In the genomic region with DNA sequence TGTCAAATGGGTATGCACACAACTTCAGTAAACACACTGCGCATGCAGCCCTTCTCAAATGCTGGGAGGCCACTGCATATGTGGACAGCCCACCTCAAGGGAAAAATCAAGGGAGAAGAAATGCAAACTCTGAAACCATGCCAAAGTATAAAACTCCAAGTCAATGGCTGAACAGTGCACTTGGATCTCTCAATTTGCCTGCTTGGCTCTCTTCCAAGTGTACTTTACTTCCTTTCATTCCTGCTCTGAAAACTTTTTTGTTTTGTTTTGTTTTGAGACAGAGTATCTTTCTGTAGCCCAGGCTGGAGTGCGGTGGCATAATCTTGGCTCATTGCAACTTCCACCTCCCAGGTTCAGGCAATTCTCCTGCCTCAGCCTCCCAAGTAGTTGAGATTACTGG, we compare ENCODE assay signal across 2 cellular contexts.
TF ChIP-seq lines count a peak whose summit lies in the region.

No MANE protein-coding gene starts in this region.

TF ChIP-seq in K562, 482 proteins besides CTCF, POLR2A, EP300 and RAD21:
- TF ChIP-seq, protein P1, sequence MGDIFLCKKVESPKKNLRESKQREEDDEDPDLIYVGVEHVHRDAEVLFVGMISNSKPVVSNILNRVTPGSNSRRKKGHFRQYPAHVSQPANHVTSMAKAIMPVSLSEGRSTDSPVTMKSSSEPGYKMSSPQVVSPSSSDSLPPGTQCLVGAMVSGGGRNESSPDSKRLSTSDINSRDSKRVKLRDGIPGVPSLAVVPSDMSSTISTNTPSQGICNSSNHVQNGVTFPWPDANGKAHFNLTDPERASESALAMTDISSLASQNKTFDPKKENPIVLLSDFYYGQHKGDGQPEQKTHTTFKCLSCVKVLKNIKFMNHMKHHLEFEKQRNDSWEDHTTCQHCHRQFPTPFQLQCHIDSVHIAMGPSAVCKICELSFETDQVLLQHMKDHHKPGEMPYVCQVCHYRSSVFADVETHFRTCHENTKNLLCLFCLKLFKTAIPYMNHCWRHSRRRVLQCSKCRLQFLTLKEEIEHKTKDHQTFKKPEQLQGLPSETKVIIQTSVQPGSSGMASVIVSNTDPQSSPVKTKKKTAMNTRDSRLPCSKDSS (IDR thresholded peaks at IDR 0.05; ENCODE audit: low read depth, partially characterized antibody), result no peak
- no peak for TF ChIP-seq ZNF695 (CRISPR knock-in tag; IDR thresholded peaks at IDR 0.05)
- peak; percentile 46; the same call in 1 of the 2 replicates for TF ChIP-seq NFIC (IDR thresholded peaks at IDR 0.05)
- TF ChIP-seq, protein P2, sequence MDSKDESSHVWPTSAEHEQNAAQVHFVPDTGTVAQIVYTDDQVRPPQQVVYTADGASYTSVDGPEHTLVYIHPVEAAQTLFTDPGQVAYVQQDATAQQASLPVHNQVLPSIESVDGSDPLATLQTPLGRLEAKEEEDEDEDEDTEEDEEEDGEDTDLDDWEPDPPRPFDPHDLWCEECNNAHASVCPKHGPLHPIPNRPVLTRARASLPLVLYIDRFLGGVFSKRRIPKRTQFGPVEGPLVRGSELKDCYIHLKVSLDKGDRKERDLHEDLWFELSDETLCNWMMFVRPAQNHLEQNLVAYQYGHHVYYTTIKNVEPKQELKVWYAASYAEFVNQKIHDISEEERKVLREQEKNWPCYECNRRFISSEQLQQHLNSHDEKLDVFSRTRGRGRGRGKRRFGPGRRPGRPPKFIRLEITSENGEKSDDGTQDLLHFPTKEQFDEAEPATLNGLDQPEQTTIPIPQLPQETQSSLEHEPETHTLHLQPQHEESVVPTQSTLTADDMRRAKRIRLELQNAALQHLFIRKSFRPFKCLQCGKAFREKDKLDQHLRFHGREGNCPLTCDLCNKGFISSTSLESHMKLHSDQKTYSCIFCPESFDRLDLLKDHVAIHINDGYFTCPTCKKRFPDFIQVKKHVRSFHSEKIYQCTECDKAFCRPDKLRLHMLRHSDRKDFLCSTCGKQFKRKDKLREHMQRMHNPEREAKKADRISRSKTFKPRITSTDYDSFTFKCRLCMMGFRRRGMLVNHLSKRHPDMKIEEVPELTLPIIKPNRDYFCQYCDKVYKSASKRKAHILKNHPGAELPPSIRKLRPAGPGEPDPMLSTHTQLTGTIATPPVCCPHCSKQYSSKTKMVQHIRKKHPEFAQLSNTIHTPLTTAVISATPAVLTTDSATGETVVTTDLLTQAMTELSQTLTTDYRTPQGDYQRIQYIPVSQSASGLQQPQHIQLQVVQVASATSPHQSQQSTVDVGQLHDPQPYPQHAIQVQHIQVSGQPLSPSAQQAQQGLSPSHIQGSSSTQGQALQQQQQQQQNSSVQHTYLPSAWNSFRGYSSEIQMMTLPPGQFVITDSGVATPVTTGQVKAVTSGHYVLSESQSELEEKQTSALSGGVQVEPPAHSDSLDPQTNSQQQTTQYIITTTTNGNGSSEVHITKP (IDR thresholded peaks at IDR 0.05; ENCODE audit: partially characterized antibody), result no peak

TF ChIP-seq in HepG2, 621 proteins besides CTCF, POLR2A, EP300 and RAD21:
- TF ChIP-seq, protein P3, sequence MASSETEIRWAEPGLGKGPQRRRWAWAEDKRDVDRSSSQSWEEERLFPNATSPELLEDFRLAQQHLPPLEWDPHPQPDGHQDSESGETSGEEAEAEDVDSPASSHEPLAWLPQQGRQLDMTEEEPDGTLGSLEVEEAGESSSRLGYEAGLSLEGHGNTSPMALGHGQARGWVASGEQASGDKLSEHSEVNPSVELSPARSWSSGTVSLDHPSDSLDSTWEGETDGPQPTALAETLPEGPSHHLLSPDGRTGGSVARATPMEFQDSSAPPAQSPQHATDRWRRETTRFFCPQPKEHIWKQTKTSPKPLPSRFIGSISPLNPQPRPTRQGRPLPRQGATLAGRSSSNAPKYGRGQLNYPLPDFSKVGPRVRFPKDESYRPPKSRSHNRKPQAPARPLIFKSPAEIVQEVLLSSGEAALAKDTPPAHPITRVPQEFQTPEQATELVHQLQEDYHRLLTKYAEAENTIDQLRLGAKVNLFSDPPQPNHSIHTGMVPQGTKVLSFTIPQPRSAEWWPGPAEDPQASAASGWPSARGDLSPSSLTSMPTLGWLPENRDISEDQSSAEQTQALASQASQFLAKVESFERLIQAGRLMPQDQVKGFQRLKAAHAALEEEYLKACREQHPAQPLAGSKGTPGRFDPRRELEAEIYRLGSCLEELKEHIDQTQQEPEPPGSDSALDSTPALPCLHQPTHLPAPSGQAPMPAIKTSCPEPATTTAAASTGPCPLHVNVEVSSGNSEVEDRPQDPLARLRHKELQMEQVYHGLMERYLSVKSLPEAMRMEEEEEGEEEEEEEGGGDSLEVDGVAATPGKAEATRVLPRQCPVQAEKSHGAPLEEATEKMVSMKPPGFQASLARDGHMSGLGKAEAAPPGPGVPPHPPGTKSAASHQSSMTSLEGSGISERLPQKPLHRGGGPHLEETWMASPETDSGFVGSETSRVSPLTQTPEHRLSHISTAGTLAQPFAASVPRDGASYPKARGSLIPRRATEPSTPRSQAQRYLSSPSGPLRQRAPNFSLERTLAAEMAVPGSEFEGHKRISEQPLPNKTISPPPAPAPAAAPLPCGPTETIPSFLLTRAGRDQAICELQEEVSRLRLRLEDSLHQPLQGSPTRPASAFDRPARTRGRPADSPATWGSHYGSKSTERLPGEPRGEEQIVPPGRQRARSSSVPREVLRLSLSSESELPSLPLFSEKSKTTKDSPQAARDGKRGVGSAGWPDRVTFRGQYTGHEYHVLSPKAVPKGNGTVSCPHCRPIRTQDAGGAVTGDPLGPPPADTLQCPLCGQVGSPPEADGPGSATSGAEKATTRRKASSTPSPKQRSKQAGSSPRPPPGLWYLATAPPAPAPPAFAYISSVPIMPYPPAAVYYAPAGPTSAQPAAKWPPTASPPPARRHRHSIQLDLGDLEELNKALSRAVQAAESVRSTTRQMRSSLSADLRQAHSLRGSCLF (CRISPR knock-in tag; IDR thresholded peaks at IDR 0.05; ENCODE audit: borderline replicate concordance), result no peak
- TF ChIP-seq HNF4A (CRISPR knock-in tag; IDR thresholded peaks at IDR 0.05) (0 out of 2 replicates have a peak, but pooled peaks have one; percentile 10), RXRB (CRISPR knock-in tag; IDR thresholded peaks at IDR 0.05; ENCODE audit: borderline replicate concordance) (no peak), ZNF629 (CRISPR knock-in tag; conservative IDR thresholded peaks at IDR 0.05) (peak; percentile 26; the same call in 1 of the 2 replicates), ZNF644 (CRISPR knock-in tag; IDR thresholded peaks at IDR 0.05; ENCODE audit: low read depth) (peak; percentile 18; the same call in 1 of the 2 replicates), ZNF563 (CRISPR knock-in tag; IDR thresholded peaks at IDR 0.05) (no peak), NONO (IDR thresholded peaks at IDR 0.05) (no peak), NONO (CRISPR knock-in tag; conservative IDR thresholded peaks at IDR 0.05) (no peak), MAZ (IDR thresholded peaks at IDR 0.05; ENCODE audit: borderline replicate concordance, low read depth, low read length) (no peak), MAZ (CRISPR knock-in tag; IDR thresholded peaks at IDR 0.05; ENCODE audit: low read depth) (no peak)
- TF ChIP-seq, protein P4, sequence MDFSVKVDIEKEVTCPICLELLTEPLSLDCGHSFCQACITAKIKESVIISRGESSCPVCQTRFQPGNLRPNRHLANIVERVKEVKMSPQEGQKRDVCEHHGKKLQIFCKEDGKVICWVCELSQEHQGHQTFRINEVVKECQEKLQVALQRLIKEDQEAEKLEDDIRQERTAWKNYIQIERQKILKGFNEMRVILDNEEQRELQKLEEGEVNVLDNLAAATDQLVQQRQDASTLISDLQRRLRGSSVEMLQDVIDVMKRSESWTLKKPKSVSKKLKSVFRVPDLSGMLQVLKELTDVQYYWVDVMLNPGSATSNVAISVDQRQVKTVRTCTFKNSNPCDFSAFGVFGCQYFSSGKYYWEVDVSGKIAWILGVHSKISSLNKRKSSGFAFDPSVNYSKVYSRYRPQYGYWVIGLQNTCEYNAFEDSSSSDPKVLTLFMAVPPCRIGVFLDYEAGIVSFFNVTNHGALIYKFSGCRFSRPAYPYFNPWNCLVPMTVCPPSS (IDR thresholded peaks at IDR 0.05), result no peak
- TF ChIP-seq, protein P5, sequence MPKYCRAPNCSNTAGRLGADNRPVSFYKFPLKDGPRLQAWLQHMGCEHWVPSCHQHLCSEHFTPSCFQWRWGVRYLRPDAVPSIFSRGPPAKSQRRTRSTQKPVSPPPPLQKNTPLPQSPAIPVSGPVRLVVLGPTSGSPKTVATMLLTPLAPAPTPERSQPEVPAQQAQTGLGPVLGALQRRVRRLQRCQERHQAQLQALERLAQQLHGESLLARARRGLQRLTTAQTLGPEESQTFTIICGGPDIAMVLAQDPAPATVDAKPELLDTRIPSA (CRISPR knock-in tag; IDR thresholded peaks at IDR 0.05; ENCODE audit: borderline replicate concordance), result no peak
- TF ChIP-seq, protein P6, sequence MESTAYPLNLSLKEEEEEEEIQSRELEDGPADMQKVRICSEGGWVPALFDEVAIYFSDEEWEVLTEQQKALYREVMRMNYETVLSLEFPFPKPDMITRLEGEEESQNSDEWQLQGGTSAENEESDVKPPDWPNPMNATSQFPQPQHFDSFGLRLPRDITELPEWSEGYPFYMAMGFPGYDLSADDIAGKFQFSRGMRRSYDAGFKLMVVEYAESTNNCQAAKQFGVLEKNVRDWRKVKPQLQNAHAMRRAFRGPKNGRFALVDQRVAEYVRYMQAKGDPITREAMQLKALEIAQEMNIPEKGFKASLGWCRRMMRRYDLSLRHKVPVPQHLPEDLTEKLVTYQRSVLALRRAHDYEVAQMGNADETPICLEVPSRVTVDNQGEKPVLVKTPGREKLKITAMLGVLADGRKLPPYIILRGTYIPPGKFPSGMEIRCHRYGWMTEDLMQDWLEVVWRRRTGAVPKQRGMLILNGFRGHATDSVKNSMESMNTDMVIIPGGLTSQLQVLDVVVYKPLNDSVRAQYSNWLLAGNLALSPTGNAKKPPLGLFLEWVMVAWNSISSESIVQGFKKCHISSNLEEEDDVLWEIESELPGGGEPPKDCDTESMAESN (CRISPR knock-in tag; conservative IDR thresholded peaks at IDR 0.05), result no peak
- TF ChIP-seq, protein P7, sequence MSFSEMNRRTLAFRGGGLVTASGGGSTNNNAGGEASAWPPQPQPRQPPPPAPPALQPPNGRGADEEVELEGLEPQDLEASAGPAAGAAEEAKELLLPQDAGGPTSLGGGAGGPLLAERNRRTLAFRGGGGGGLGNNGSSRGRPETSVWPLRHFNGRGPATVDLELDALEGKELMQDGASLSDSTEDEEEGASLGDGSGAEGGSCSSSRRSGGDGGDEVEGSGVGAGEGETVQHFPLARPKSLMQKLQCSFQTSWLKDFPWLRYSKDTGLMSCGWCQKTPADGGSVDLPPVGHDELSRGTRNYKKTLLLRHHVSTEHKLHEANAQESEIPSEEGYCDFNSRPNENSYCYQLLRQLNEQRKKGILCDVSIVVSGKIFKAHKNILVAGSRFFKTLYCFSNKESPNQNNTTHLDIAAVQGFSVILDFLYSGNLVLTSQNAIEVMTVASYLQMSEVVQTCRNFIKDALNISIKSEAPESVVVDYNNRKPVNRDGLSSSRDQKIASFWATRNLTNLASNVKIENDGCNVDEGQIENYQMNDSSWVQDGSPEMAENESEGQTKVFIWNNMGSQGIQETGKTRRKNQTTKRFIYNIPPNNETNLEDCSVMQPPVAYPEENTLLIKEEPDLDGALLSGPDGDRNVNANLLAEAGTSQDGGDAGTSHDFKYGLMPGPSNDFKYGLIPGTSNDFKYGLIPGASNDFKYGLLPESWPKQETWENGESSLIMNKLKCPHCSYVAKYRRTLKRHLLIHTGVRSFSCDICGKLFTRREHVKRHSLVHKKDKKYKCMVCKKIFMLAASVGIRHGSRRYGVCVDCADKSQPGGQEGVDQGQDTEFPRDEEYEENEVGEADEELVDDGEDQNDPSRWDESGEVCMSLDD (CRISPR knock-in tag; IDR thresholded peaks at IDR 0.05; ENCODE audit: borderline replicate concordance), result no peak
